ENCODE assay signal across 24 cellular contexts in the genomic region with DNA sequence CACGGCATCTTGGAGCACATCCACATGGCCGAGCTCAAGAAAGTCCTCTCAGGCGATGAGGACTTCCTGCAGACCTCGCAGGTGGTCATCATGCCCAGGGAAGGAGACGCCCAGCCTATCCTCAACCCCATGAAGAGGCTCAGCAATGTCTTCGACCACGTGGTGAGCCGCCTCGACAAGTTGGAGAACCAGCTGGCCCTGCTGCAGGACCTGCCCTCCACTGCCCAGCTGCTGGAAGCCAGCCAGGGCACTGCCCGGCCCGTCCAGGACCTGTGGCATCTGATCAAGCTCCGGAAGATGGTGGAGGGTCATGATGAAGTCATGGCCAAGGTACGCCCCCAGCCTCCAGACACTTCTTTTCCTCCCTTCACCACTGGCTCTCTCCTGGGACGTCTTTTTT. TPM values are rescaled to one million over a fixed set of nuclear protein-coding genes. Genes with fewer than 3 reads are reported as not detected.
DNase-seq lines count a peak whose midpoint lies in the region; ATAC-seq and TF ChIP-seq lines count a peak whose summit lies in the region.
"Had no signal": no experiment of that assay in that cellular context is flagged by ENCODE, and none has a peak within 500 bp of the region (broad histone marks: within the 10 kb centered on the region; RNA-seq: fewer than 3 reads in every experiment).

No MANE protein-coding gene starts in this region.

- intact Hi-C loops in left lung (cut with DNase I) (no loop called here), thyroid gland (cut with DNase I) (no loop called here)

- WGBS in thyroid gland, 2 donors: 48 to 57% methylated on average over 5 of the region's 14 CpGs

- H3K27me3 ChIP-seq in left lung: no peaks in the 10 kb centered on the region
- no peaks in the 10 kb centered on the region for H3K27me3 ChIP-seq in thyroid gland
- H3K27me3 ChIP-seq: Peyer's patch had no signal

- H3K4me1 ChIP-seq in left lung: no peaks in the 10 kb centered on the region
- no peaks in the 10 kb centered on the region for H3K4me1 ChIP-seq in thyroid gland
- H3K4me1 ChIP-seq: A549, Peyer's patch had no signal

- ATAC-seq in left lung: peak; percentile 19

- H3K27ac ChIP-seq in C4-2B (0 out of 2 replicates have a peak overlapping the region, but pooled peaks have one; percentile 6), left lung (no peak overlapping the region), thyroid gland (no peak overlapping the region)
- H3K27ac ChIP-seq: A549, HL-60, Peyer's patch had no signal

- no peak for TF ChIP-seq EP300 in Ishikawa (IDR thresholded peaks at IDR 0.05; ENCODE audit: borderline replicate concordance)

- no peaks in the 10 kb centered on the region for H3K36me3 ChIP-seq in left lung
- H3K36me3 ChIP-seq in thyroid gland: no peaks in the 10 kb centered on the region
- H3K36me3 ChIP-seq: Peyer's patch had no signal

- TF ChIP-seq CTCF in C4-2B (conservative IDR thresholded peaks at IDR 0.05) (no peak), left lung (IDR thresholded peaks at IDR 0.05) (no peak), thyroid gland (IDR thresholded peaks at IDR 0.05) (no peak)

- TF ChIP-seq RAD21 in Ishikawa (IDR thresholded peaks at IDR 0.05; ENCODE audit: low read depth): no peak

- DNase-seq in left lung: no peak
- DNase-seq in thyroid gland: peak; percentile 34 to 40
- no peak for DNase-seq in DMS 273 treated with DMSO at 0.1 percent for 48 hours (lab: John Stamatoyannopoulos, UW)
- no peak for DNase-seq in SHP77 (lab: John Stamatoyannopoulos, UW)
- DNase-seq in DMS153 (lab: John Stamatoyannopoulos, UW): no peak
- DNase-seq: DMS79 treated with DMSO at 0.1 percent for 48 hours, GF-D8, GOT3, HCEC 1CT, KG1, MM.1S, NCI-H1694, NCI-H2029 treated with DMSO at 0.1 percent for 48 hours, NCI-H2227 treated with DMSO at 0.1 percent for 48 hours, NCI-H526 treated with DMSO at 0.1 percent for 48 hours, OCI-M1, Peyer's patch, SK-N-SH, SW 1271 had no signal

- no peak overlapping the region for H3K4me3 ChIP-seq in left lung
- no peak overlapping the region for H3K4me3 ChIP-seq in thyroid gland (replicated peaks in 1 of 3)
- H3K4me3 ChIP-seq: A549, Peyer's patch had no signal

- no peaks in the 10 kb centered on the region for H3K9me3 ChIP-seq in left lung
- no peaks in the 10 kb centered on the region for H3K9me3 ChIP-seq in thyroid gland
- H3K9me3 ChIP-seq: A549, Peyer's patch, SK-N-SH had no signal

- TF ChIP-seq POLR2A in thyroid gland (IDR thresholded peaks at IDR 0.05): no peak

TF ChIP-seq in Ishikawa, 13 proteins besides CTCF, POLR2A, EP300 and RAD21:
- TF ChIP-seq NFIC (IDR thresholded peaks at IDR 0.05) (peak; percentile 65), TCF12 (IDR thresholded peaks at IDR 0.05; ENCODE audit: low read depth) (no peak), TEAD4 (IDR thresholded peaks at IDR 0.05) (no peak), ZBTB7A (IDR thresholded peaks at IDR 0.05; ENCODE audit: low read depth) (no peak), TAF1 (IDR thresholded peaks at IDR 0.05; ENCODE audit: low read depth) (no peak), FOXM1 (IDR thresholded peaks at IDR 0.05; ENCODE audit: borderline replicate concordance, low read depth) (no peak), EGR1 (IDR thresholded peaks at IDR 0.05) (no peak), CEBPB (IDR thresholded peaks at IDR 0.05) (no peak)
- TF ChIP-seq, protein P1, sequence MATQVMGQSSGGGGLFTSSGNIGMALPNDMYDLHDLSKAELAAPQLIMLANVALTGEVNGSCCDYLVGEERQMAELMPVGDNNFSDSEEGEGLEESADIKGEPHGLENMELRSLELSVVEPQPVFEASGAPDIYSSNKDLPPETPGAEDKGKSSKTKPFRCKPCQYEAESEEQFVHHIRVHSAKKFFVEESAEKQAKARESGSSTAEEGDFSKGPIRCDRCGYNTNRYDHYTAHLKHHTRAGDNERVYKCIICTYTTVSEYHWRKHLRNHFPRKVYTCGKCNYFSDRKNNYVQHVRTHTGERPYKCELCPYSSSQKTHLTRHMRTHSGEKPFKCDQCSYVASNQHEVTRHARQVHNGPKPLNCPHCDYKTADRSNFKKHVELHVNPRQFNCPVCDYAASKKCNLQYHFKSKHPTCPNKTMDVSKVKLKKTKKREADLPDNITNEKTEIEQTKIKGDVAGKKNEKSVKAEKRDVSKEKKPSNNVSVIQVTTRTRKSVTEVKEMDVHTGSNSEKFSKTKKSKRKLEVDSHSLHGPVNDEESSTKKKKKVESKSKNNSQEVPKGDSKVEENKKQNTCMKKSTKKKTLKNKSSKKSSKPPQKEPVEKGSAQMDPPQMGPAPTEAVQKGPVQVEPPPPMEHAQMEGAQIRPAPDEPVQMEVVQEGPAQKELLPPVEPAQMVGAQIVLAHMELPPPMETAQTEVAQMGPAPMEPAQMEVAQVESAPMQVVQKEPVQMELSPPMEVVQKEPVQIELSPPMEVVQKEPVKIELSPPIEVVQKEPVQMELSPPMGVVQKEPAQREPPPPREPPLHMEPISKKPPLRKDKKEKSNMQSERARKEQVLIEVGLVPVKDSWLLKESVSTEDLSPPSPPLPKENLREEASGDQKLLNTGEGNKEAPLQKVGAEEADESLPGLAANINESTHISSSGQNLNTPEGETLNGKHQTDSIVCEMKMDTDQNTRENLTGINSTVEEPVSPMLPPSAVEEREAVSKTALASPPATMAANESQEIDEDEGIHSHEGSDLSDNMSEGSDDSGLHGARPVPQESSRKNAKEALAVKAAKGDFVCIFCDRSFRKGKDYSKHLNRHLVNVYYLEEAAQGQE (IDR thresholded peaks at IDR 0.05; ENCODE audit: low read depth): no peak
- TF ChIP-seq, protein P2, sequence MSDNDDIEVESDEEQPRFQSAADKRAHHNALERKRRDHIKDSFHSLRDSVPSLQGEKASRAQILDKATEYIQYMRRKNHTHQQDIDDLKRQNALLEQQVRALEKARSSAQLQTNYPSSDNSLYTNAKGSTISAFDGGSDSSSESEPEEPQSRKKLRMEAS (IDR thresholded peaks at IDR 0.05): peak; percentile 91
- TF ChIP-seq, protein P3, sequence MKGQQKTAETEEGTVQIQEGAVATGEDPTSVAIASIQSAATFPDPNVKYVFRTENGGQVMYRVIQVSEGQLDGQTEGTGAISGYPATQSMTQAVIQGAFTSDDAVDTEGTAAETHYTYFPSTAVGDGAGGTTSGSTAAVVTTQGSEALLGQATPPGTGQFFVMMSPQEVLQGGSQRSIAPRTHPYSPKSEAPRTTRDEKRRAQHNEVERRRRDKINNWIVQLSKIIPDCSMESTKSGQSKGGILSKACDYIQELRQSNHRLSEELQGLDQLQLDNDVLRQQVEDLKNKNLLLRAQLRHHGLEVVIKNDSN (IDR thresholded peaks at IDR 0.05): peak; percentile 72

RNA-seq across cellular contexts. Expression of a gene that starts 0.4 kb away (rescaled TPM):
- total RNA-seq in left lung: under 1 TPM; 0.17 to 0.18 TPM
- total RNA-seq in thyroid gland: under 1 TPM; 0.11 to 0.88 (median 0.62) TPM
- total RNA-seq: NCI-H460, Peyer's patch had no signal

RNA-seq across cellular contexts. Expression of a gene that starts 18.0 kb away (rescaled TPM):
- total RNA-seq in left lung: 10 to 100 TPM; 22.2 to 27.0 TPM
- total RNA-seq in thyroid gland: 10 to 100 TPM; 15.5 to 25.4 (median 25.2) TPM

RNA-seq across cellular contexts. Expression of a gene that starts 58.1 kb away (rescaled TPM):
- 10 to 100 TPM; 26.7 to 27.8 TPM for total RNA-seq in left lung
- total RNA-seq in thyroid gland: 10 to 100 TPM in 3 of 4 donors, 1 to 10 TPM in 1; 9.3 to 21.4 (median 10.9) TPM

Comparison
In these comparisons a context has a peak if more than half of its experiments do, and no peak if none do; other contexts are left out.
1. DNase-seq: peak in thyroid gland (2 of 2); none in left lung (0 of 2), DMS 273 treated with DMSO at 0.1 percent for 48 hours (single experiment), SHP77 (0 of 2) and DMS153 (single experiment).